ENCODE assay signal across 8 cellular contexts in genomic region chr17:81034779-81035388, GRCh38. TPM values are rescaled to one million over a fixed set of nuclear protein-coding genes. Genes with fewer than 3 reads are reported as not detected.
DNase-seq lines count a peak whose midpoint lies in the region; ATAC-seq, FAIRE-seq and TF ChIP-seq lines count a peak whose summit lies in the region.

BAIAP2 (plus strand) TSS chr17:81035151; CDS start chr17:81035255, 104 bp downstream.

- H3K4me3 Mint-ChIP-seq in naive B cell, result peak within 1 kb of the TSS; percentile 78 to 96 (median 92)

- in situ Hi-C loops in Caki2 (cut with HindIII; ENCODE audit: low pct_unique_long_range_greater_than_20kb, low sequenced_read_pairs), result no loop called here

- TF ChIP-seq CTCF in KMS-11 (conservative IDR thresholded peaks at IDR 0.05; ENCODE audit: low read depth, low read length), result no peak

- H3K4me1 Mint-ChIP-seq in naive B cell, result peaks cover 14 to 20% (median 15%) of the 10 kb centered on the region in 3 donors

- no peaks in the 10 kb centered on the region for H3K79me2 ChIP-seq in KMS-11 (ENCODE audit: insufficient read depth, low read depth)

- no peak within 1 kb of the TSS for H3K9ac ChIP-seq in KMS-11

- peaks cover 87% of the 10 kb centered on the region for H3K27me3 ChIP-seq in KMS-11 (ENCODE audit: insufficient read depth, low read depth)

- peak within 1 kb of the TSS in 4 of 6 donors; percentile 19 to 94 (median 74) for H3K27ac Mint-ChIP-seq in naive B cell

- no peaks in the 10 kb centered on the region for H4K20me1 ChIP-seq in KMS-11 (ENCODE audit: insufficient read depth)

- H3K36me3 Mint-ChIP-seq in naive B cell, result no peaks in the 10 kb centered on the region

- peak within 1 kb of the TSS; percentile 38; the same call in 1 of the 2 replicates for H2AFZ ChIP-seq in KMS-11 (ENCODE audit: low read depth)

- H3K36me3 ChIP-seq in KMS-11 (ENCODE audit: insufficient read depth), result no peaks in the 10 kb centered on the region

- H3K9me3 Mint-ChIP-seq in naive B cell, result no peaks in the 10 kb centered on the region

- no peak for FAIRE-seq in RCC 7860 (lab: Jason Lieb, UNC)

- H3K27me3 Mint-ChIP-seq in naive B cell, result peaks cover 28 to 80% (median 33%) of the 10 kb centered on the region in 3 donors

- ATAC-seq in GM21515 (IDR thresholded peaks at IDR 0.05; ENCODE audit: unreplicated experiment) (peak; percentile 55), naive B cell (ENCODE audit: low read depth in 2 of 2) (peak; percentile 84 to 85)

- H3K4me1 ChIP-seq in KMS-11 (ENCODE audit: low read depth, poor library complexity, severe bottlenecking), result no peaks in the 10 kb centered on the region

- H3K4me3 ChIP-seq in KMS-11 (IDR thresholded peaks at IDR 0.05; ENCODE audit: insufficient read depth, low read depth, low read length), result no peak within 1 kb of the TSS

- peak; percentile 80 for DNase-seq in Caki2 (ENCODE audit: low read depth)
- DNase-seq in RCC 7860 (ENCODE audit: low spot score), result peak; percentile 84
- DNase-seq in activated T-helper 1 cell treated with anti-CD3 and anti-CD28 coated beads, Interleukin-2, amount 50 U/mL, for 16 hours (ENCODE audit: low read depth in 1 of 2, low spot score in 1 of 2), result peak; percentile 98
- peak; percentile 92 for DNase-seq in fibroblast of gingiva (ENCODE audit: low read depth)
- DNase-seq in naive B cell, result peak; percentile 91
- peak; percentile 94 to 96 for DNase-seq in stimulated activated CD8-positive, alpha-beta memory T cell treated with anti-CD3 and anti-CD28 coated beads, Interleukin-7, amount 100 ng/mL, for 4 hours (ENCODE audit: low read depth in 2 of 2)

- H3K4me2 ChIP-seq in KMS-11, result peak within 1 kb of the TSS; percentile 48

- no peak within 1 kb of the TSS for H3K27ac ChIP-seq in KMS-11

RNA-seq across cellular contexts. Expression of gene BAIAP2, which starts in this region (rescaled TPM):
- 30.1 and 37.4 TPM in 2 replicates for total RNA-seq in Caki2 (2014; rRNA removed; shearing (Covaris generic); ENCODE audit: low replicate concordance)
- 1 to 10 TPM in 3 of 6 donors, under 1 TPM in 3; 0.19 to 6.1 (median 0.79) TPM for polyA plus RNA-seq in naive B cell (ENCODE audit: low read depth in 6 of 6)
